24 cellular contexts compared by ENCODE assay signal in the genomic region with DNA sequence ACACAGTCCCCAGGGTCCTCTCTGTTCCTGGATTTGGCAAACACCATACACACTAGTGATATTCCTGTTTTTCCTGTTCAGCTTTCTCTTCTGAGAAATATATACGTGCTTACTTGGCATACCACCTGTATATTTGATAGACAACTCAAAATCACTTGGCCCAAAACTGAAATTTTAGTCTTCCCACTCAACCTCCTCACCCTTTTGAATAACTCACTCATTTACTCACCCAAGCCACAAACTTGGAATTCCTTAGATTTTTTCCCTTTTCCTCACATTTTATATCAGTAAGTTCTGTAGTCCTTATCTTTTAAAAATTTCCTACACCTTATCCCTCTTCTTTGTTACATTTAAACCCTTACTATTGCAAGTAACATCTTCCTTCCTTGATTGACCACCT.
"Had no signal": no experiment of that assay in that cellular context is flagged by ENCODE, and none has a peak within 500 bp of the region (broad histone marks: within the 10 kb centered on the region; RNA-seq: fewer than 3 reads in every experiment).

No MANE protein-coding gene starts in this region.

- DNase-seq: activated B cell treated with CpG ODN at 0.5 μM for 24 hours; activated CD4-positive, alpha-beta T cell treated with anti-CD3 and anti-CD28 coated beads for 36 hours; activated CD4-positive, alpha-beta T cell treated with anti-CD3 and anti-CD28 coated beads, Interleukin-2, amount 50 U/mL, for 4 hours; activated CD8-positive, alpha-beta memory T cell treated with anti-CD3 and anti-CD28 coated beads for 24 hours; activated CD8-positive, alpha-beta memory T cell treated with anti-CD3 and anti-CD28 coated beads, Interleukin-2, amount 50 U/mL, for 4 hours; activated naive CD8-positive, alpha-beta T cell treated with anti-CD3 and anti-CD28 coated beads for 36 hours; activated T-cell treated with anti-CD3 and anti-CD28 coated beads, Interleukin-2, amount 50 U/mL, for 24 hours; cortex of kidney; erythroblast; foreskin fibroblast; heart right ventricle; islet precursor cell; left cardiac atrium; right lobe of liver; stimulated activated CD4-positive, alpha-beta T cell treated with anti-CD3 and anti-CD28 coated beads, Interleukin-2, amount 100 ng/mL, for 24 hours; stimulated activated naive B cell treated with anti-CD40 and anti-IgM and Interleukin-4, amounts not matched to agents 10 μg/mL and 1 μg/mL and 100 μg/mL, for 72 hours; T1000; transverse colon had no signal

- ATAC-seq: activated CD4-positive, alpha-beta T cell treated with anti-CD3 and anti-CD28 coated beads for 36 hours; activated T-helper 17 cell treated with anti-CD3 and anti-CD28 coated beads, Interleukin-2, amount 50 U/mL, for 72 hours; heart right ventricle; left cardiac atrium; natural killer cell treated with Interleukin-12 subunit alpha and Interleukin-12 subunit beta and Interleukin-15 and Interleukin-18, amount 100 ng/mL, for 72 hours; right lobe of liver; stimulated activated naive B cell treated with anti-CD40 and anti-IgM and Interleukin-4, amounts not matched to agents 10 μg/mL and 1 μg/mL and 100 μg/mL, for 72 hours had no signal

- H3K36me3 ChIP-seq: heart right ventricle, neutrophil, right lobe of liver, transverse colon had no signal

- H3K4me3 Mint-ChIP-seq: activated B cell treated with CpG ODN at 0.5 μM for 24 hours; activated CD4-positive, alpha-beta T cell treated with anti-CD3 and anti-CD28 coated beads for 36 hours; activated naive CD8-positive, alpha-beta T cell treated with anti-CD3 and anti-CD28 coated beads for 36 hours; activated T-cell treated with anti-CD3 and anti-CD28 coated beads, Interleukin-2, amount 50 U/mL, for 24 hours; activated T-helper 17 cell treated with anti-CD3 and anti-CD28 coated beads, Interleukin-2, amount 50 U/mL, for 72 hours; memory B cell; natural killer cell treated with Interleukin-12 subunit alpha and Interleukin-12 subunit beta and Interleukin-15 and Interleukin-18, amount 100 ng/mL, for 72 hours; stimulated activated naive B cell treated with anti-CD40 and anti-IgM and Interleukin-4, amounts not matched to agents 10 μg/mL and 1 μg/mL and 100 μg/mL, for 72 hours had no signal

- H3K4me1 Mint-ChIP-seq: activated B cell treated with CpG ODN at 0.5 μM for 24 hours; activated CD4-positive, alpha-beta T cell treated with anti-CD3 and anti-CD28 coated beads for 36 hours; activated naive CD8-positive, alpha-beta T cell treated with anti-CD3 and anti-CD28 coated beads for 36 hours; activated T-helper 17 cell treated with anti-CD3 and anti-CD28 coated beads, Interleukin-2, amount 50 U/mL, for 72 hours; memory B cell; stimulated activated naive B cell treated with anti-CD40 and anti-IgM and Interleukin-4, amounts not matched to agents 10 μg/mL and 1 μg/mL and 100 μg/mL, for 72 hours had no signal

- H3K27me3 ChIP-seq: heart right ventricle, neutrophil, right lobe of liver, transverse colon had no signal

- H3K27ac ChIP-seq: neutrophil, parathyroid adenoma, right lobe of liver, skin epidermis, transverse colon had no signal

- H3K4me1 ChIP-seq: parathyroid adenoma, right lobe of liver, transverse colon had no signal

- H3K4me3 ChIP-seq: heart right ventricle, right lobe of liver, skin epidermis, transverse colon had no signal

- H3K9me3 ChIP-seq: heart right ventricle, neutrophil, right lobe of liver, transverse colon had no signal

- H3K9me3 Mint-ChIP-seq: activated B cell treated with CpG ODN at 0.5 μM for 24 hours; activated naive CD8-positive, alpha-beta T cell treated with anti-CD3 and anti-CD28 coated beads for 36 hours; activated T-cell treated with anti-CD3 and anti-CD28 coated beads, Interleukin-2, amount 50 U/mL, for 24 hours; activated T-helper 17 cell treated with anti-CD3 and anti-CD28 coated beads, Interleukin-2, amount 50 U/mL, for 72 hours; memory B cell; stimulated activated naive B cell treated with anti-CD40 and anti-IgM and Interleukin-4, amounts not matched to agents 10 μg/mL and 1 μg/mL and 100 μg/mL, for 72 hours had no signal

- H3K27ac Mint-ChIP-seq: activated B cell treated with CpG ODN at 0.5 μM for 24 hours; activated CD4-positive, alpha-beta T cell treated with anti-CD3 and anti-CD28 coated beads for 36 hours; activated naive CD8-positive, alpha-beta T cell treated with anti-CD3 and anti-CD28 coated beads for 36 hours; activated T-cell treated with anti-CD3 and anti-CD28 coated beads, Interleukin-2, amount 50 U/mL, for 24 hours; activated T-helper 17 cell treated with anti-CD3 and anti-CD28 coated beads, Interleukin-2, amount 50 U/mL, for 72 hours; memory B cell; natural killer cell treated with Interleukin-12 subunit alpha and Interleukin-12 subunit beta and Interleukin-15 and Interleukin-18, amount 100 ng/mL, for 72 hours; stimulated activated naive B cell treated with anti-CD40 and anti-IgM and Interleukin-4, amounts not matched to agents 10 μg/mL and 1 μg/mL and 100 μg/mL, for 72 hours had no signal

- H3K36me3 Mint-ChIP-seq: activated naive CD8-positive, alpha-beta T cell treated with anti-CD3 and anti-CD28 coated beads for 36 hours; memory B cell; natural killer cell treated with Interleukin-12 subunit alpha and Interleukin-12 subunit beta and Interleukin-15 and Interleukin-18, amount 100 ng/mL, for 72 hours; stimulated activated naive B cell treated with anti-CD40 and anti-IgM and Interleukin-4, amounts not matched to agents 10 μg/mL and 1 μg/mL and 100 μg/mL, for 72 hours had no signal

- H3K27me3 Mint-ChIP-seq: activated B cell treated with CpG ODN at 0.5 μM for 24 hours; activated naive CD8-positive, alpha-beta T cell treated with anti-CD3 and anti-CD28 coated beads for 36 hours; activated T-cell treated with anti-CD3 and anti-CD28 coated beads, Interleukin-2, amount 50 U/mL, for 24 hours; activated T-helper 17 cell treated with anti-CD3 and anti-CD28 coated beads, Interleukin-2, amount 50 U/mL, for 72 hours; memory B cell; natural killer cell treated with Interleukin-12 subunit alpha and Interleukin-12 subunit beta and Interleukin-15 and Interleukin-18, amount 100 ng/mL, for 72 hours; stimulated activated naive B cell treated with anti-CD40 and anti-IgM and Interleukin-4, amounts not matched to agents 10 μg/mL and 1 μg/mL and 100 μg/mL, for 72 hours had no signal
